Comparison of ENCODE assay signal across 9 cellular contexts in the genomic region with DNA sequence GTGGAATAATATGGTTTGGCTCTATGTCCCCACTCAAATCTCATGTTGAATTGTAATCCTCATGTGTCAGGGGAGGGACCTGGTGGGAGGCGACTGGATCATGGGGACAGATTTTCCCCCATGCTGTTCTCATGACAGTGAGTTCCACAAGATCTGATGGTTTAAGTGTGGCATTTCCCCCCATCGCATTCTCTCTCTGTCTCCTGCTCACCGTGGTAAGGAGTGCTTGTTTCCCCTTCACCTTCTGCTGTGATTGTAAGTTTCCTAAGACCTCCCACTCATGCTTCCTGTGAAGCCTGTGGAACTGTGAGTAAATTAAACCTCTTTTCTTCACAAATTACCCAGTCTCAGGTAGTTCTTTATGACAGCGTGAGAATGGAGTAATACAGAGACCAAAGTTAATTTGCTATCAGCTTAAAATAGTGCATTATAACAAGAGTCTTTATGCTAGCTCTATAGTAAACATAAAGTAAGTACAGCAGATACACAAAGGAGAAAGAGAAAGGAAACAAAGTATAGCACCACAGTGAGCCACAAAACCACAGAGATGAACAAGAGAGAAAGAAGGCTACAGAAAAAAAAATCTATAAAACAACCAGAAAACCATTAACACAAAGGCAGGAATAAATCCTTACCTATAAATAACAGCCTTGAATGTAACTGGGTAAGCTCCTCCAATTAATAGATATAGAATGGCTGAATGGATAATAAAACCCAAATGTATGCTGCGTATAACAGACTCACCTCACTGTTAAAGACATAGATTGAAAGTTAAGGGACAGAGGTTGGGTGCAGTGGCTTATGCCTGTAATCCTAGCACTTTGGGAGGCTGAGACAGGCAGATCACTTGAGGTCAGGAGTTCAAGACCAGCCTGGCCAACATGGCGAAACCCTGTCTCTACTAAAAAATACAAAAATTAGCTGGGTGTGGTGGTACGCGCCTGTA. TPM values are rescaled to one million over a fixed set of nuclear protein-coding genes. Genes with fewer than 3 reads are reported as not detected.
DNase-seq lines count a peak whose midpoint lies in the region; ATAC-seq and TF ChIP-seq lines count a peak whose summit lies in the region.
"Had no signal": no experiment of that assay in that cellular context is flagged by ENCODE, and none has a peak within 500 bp of the region (broad histone marks: within the 10 kb centered on the region; RNA-seq: fewer than 3 reads in every experiment).

No MANE protein-coding gene starts in this region.

- H3K9me3 ChIP-seq in transverse colon, result no peaks in the 10 kb centered on the region
- H3K9me3 ChIP-seq: prostate gland had no signal

- peak; percentile 12 to 19 for DNase-seq in activated CD4-positive, alpha-beta T cell treated with anti-CD3 and anti-CD28 coated beads, Interleukin-2, amount 50 U/mL, for 4 hours
- DNase-seq in stimulated activated CD4-positive, alpha-beta T cell treated with anti-CD3 and anti-CD28 coated beads, Interleukin-2, amount 100 ng/mL, for 4 hours (ENCODE audit: low read depth), result peak; percentile 37
- DNase-seq in transverse colon (no peak), putamen (ENCODE audit: low spot score) (no peak), OCI-M1 (lab: John Stamatoyannopoulos, UW) (no peak)

- H3K27me3 ChIP-seq in transverse colon, result no peaks in the 10 kb centered on the region

- H3K4me1 ChIP-seq in transverse colon, result peaks cover 0 to 12% (median 8%) of the 10 kb centered on the region in 4 donors
- H3K4me1 ChIP-seq: prostate gland had no signal

- intact Hi-C loops in transverse colon (cut with DNase I; ENCODE audit: low total_unique reads), result no loop called here

- no peak overlapping the region for H3K27ac ChIP-seq in transverse colon
- H3K27ac ChIP-seq: prostate gland had no signal

- TF ChIP-seq EP300 in transverse colon (IDR thresholded peaks at IDR 0.05; ENCODE audit: low read depth), result no peak

- ATAC-seq in GM18858 (IDR thresholded peaks at IDR 0.05; ENCODE audit: unreplicated experiment), result peak; percentile 68
- peak; percentile 64 for ATAC-seq in HG02642 (IDR thresholded peaks at IDR 0.05; ENCODE audit: poor library complexity, unreplicated experiment)
- no peak for ATAC-seq in GM18517 (IDR thresholded peaks at IDR 0.05; ENCODE audit: unreplicated experiment)

- no peak overlapping the region for H3K4me3 ChIP-seq in transverse colon
- H3K4me3 ChIP-seq: prostate gland had no signal

- 87 to 90% methylated on average over 7 to 8 of the region's 8 CpGs for WGBS in transverse colon (ENCODE audit: low coverage in 1 of 2), 2 donors

- no peak for TF ChIP-seq CTCF in transverse colon (IDR thresholded peaks at IDR 0.05)

- H3K36me3 ChIP-seq in transverse colon, result no peaks in the 10 kb centered on the region
- H3K36me3 ChIP-seq: prostate gland had no signal

- in situ Hi-C loops in transverse colon (cut with MboI; ENCODE audit: low pct_ligation_motif_present in 1 of 4, low pct_unique_long_range_greater_than_20kb in 1 of 4, low sequenced_read_pairs in 3 of 4), result loop anchor here in 3 of 4 donors (10.0 kb wide), 1 partner anchor 409 kb away; no protein-coding TSS in a partner anchor

- TF ChIP-seq POLR2A in transverse colon (IDR thresholded peaks at IDR 0.05), result no peak

RNA-seq across cellular contexts. Expression of a gene that starts 39.7 kb away (rescaled TPM):
- total RNA-seq in transverse colon, result 10 to 100 TPM; 21.3 to 40.3 (median 35.9) TPM

Comparison
In these comparisons a context has a peak if more than half of its experiments do, and no peak if none do; other contexts are left out.
1. DNase-seq: peak in activated CD4-positive, alpha-beta T cell treated with anti-CD3 and anti-CD28 coated beads, Interleukin-2, amount 50 U/mL, for 4 hours (2 of 2) and stimulated activated CD4-positive, alpha-beta T cell treated with anti-CD3 and anti-CD28 coated beads, Interleukin-2, amount 100 ng/mL, for 4 hours (single experiment); none in transverse colon (single experiment), putamen (single experiment) and OCI-M1 (single experiment).